In genomic region chr14:76497550-76498484, GRCh38 we compare ENCODE assay signal across 1 cellular context.
TF ChIP-seq lines count a peak whose summit lies in the region.

No MANE protein-coding gene starts in this region.

TF ChIP-seq in GM12878, 131 proteins besides CTCF, POLR2A, EP300 and RAD21 (continued from another document):
- no peak for TF ChIP-seq ETV6 (conservative IDR thresholded peaks at IDR 0.05 in 1 of 2, IDR thresholded peaks at IDR 0.05 in 1 of 2; ENCODE audit: borderline replicate concordance in 1 of 2, low read depth in 1 of 2)
- TF ChIP-seq NR2C2 (IDR thresholded peaks at IDR 0.05; ENCODE audit: borderline replicate concordance, control insufficient read depth, insufficient read length, low read depth) = no peak
- TF ChIP-seq CHD2 (IDR thresholded peaks at IDR 0.05; ENCODE audit: borderline replicate concordance, low read depth, low read length) = no peak
- TF ChIP-seq NR2F1 (conservative IDR thresholded peaks at IDR 0.05) = peak; percentile 69
- no peak for TF ChIP-seq TCF12 (IDR thresholded peaks at IDR 0.05; ENCODE audit: low read depth, low read length)
- TF ChIP-seq SMARCA5 (IDR thresholded peaks at IDR 0.05) = peak; percentile 98
- TF ChIP-seq CHD1 (IDR thresholded peaks at IDR 0.05; ENCODE audit: low read depth, low read length) = no peak
- TF ChIP-seq SMC3 (IDR thresholded peaks at IDR 0.05; ENCODE audit: borderline replicate concordance, low read length) = 0 out of 2 replicates have a peak, but pooled peaks have one; percentile 15
- no peak for TF ChIP-seq RBBP5 (conservative IDR thresholded peaks at IDR 0.05)
- peak; percentile 53; the same call in 1 of the 2 replicates for TF ChIP-seq BMI1 (IDR thresholded peaks at IDR 0.05; ENCODE audit: borderline replicate concordance)
TF ChIP-seq in GM12878: peak in this region for 4.
